ENCODE assay signal across 21 cellular contexts in the genomic region with DNA sequence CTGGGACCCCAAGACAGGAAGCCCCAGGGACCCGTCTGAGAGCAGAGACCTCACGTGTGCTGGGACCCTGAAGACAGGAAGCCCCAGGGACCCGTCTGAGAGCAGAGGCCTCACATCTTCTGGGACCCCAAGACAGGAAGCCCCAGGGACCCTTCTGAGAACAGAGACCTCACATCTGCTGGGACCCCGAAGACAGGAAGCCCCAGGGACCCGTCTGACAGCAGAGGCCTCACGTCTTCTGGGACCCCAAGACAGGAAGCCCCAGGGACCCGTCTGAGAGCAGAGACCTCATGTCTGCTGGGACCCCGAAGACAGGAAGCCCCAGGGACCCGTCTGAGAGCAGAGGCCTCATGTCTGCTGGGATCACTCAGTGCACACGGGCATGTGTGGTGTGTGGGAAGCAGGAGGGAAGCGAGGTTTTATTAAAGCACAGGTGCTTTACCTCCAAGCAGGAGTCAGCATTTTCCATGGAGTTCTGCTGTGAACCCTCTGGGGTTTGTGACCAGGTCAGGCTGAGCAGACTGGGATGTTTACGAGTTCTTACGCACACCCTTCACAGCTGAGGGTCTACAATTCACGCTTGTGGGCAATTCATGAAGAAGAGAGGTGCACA.
"Had no signal": no experiment of that assay in that cellular context is flagged by ENCODE, and none has a peak within 500 bp of the region (broad histone marks: within the 10 kb centered on the region; RNA-seq: fewer than 3 reads in every experiment).

No MANE protein-coding gene starts in this region.

- H3K4me3 ChIP-seq: body of pancreas, cardiac muscle cell, esophagus squamous epithelium, gastrocnemius medialis, lower lobe of right lung, tibial nerve had no signal

- H3K36me3 ChIP-seq: cardiac muscle cell, esophagus squamous epithelium, gastrocnemius medialis, lower lobe of right lung, tibial nerve had no signal

- H3K27me3 Mint-ChIP-seq: activated CD4-positive, alpha-beta T cell treated with anti-CD3 and anti-CD28 coated beads, Interleukin-2, amount 10 ng/mL, durations not matched to agents 7 days and 5 days; activated naive CD8-positive, alpha-beta T cell treated with anti-CD3 and anti-CD28 coated beads, Interleukin-2, amount 50 U/mL, for 24 hours; stimulated activated naive CD8-positive, alpha-beta T cell treated with anti-CD3 and anti-CD28 coated beads, Interleukin-15, amount 100 ng/mL, for 72 hours had no signal

- H3K27ac ChIP-seq: body of pancreas, cardiac muscle cell, esophagus squamous epithelium, gastrocnemius medialis, lower lobe of right lung, tibial nerve, VCaP had no signal

- H3K4me3 Mint-ChIP-seq: activated CD4-positive, alpha-beta T cell treated with anti-CD3 and anti-CD28 coated beads, Interleukin-2, amount 10 ng/mL, durations not matched to agents 7 days and 5 days; activated naive CD4-positive, alpha-beta T cell treated with anti-CD3 and anti-CD28 coated beads for 36 hours; activated naive CD8-positive, alpha-beta T cell treated with anti-CD3 and anti-CD28 coated beads, Interleukin-2, amount 50 U/mL, for 24 hours; activated T-cell treated with anti-CD3 and anti-CD28 coated beads, Interleukin-2, amount 50 U/mL, for 72 hours; stimulated activated effector memory CD8-positive, alpha-beta T cell treated with anti-CD3 and anti-CD28 coated beads, Interleukin-12 subunit alpha, Interleukin-12 subunit beta, amount 100 ng/mL, for 72 hours had no signal

- H3K27ac Mint-ChIP-seq: activated CD4-positive, alpha-beta T cell treated with anti-CD3 and anti-CD28 coated beads, Interleukin-2, amount 10 ng/mL, durations not matched to agents 7 days and 5 days; activated naive CD4-positive, alpha-beta T cell treated with anti-CD3 and anti-CD28 coated beads for 36 hours; activated naive CD8-positive, alpha-beta T cell treated with anti-CD3 and anti-CD28 coated beads, Interleukin-2, amount 50 U/mL, for 24 hours; activated T-cell treated with anti-CD3 and anti-CD28 coated beads, Interleukin-2, amount 50 U/mL, for 72 hours; stimulated activated effector memory CD8-positive, alpha-beta T cell treated with anti-CD3 and anti-CD28 coated beads, Interleukin-12 subunit alpha, Interleukin-12 subunit beta, amount 100 ng/mL, for 72 hours had no signal

- DNase-seq: activated CD4-positive, alpha-beta T cell treated with anti-CD3 and anti-CD28 coated beads, Interleukin-2, amount 10 ng/mL, durations not matched to agents 7 days and 5 days; activated CD4-positive, CD25-positive, alpha-beta regulatory T cell treated with anti-CD3 and anti-CD28 coated beads, Interleukin-2, amount 50 U/mL, for 72 hours; activated effector memory CD4-positive, alpha-beta T cell treated with Interleukin-2 at 50 U/mL for 16 hours; activated naive CD4-positive, alpha-beta T cell treated with anti-CD3 and anti-CD28 coated beads for 36 hours; activated naive CD8-positive, alpha-beta T cell treated with anti-CD3 and anti-CD28 coated beads, Interleukin-2, amount 50 U/mL, for 24 hours; activated T-cell treated with anti-CD3 and anti-CD28 coated beads, Interleukin-2, amount 50 U/mL, for 72 hours; body of pancreas; esophagus squamous epithelium; gastrocnemius medialis; hypothalamus; lower lobe of right lung; mesendoderm; small intestine; stimulated activated CD4-positive, alpha-beta T cell treated with anti-CD3 and anti-CD28 coated beads, Interleukin-2, amount 100 ng/mL, for 24 hours had no signal

- H3K4me1 ChIP-seq: body of pancreas, esophagus squamous epithelium, gastrocnemius medialis, lower lobe of right lung, tibial nerve had no signal

- ATAC-seq: activated naive CD8-positive, alpha-beta T cell treated with anti-CD3 and anti-CD28 coated beads, Interleukin-2, amount 50 U/mL, for 24 hours; activated T-cell treated with anti-CD3 and anti-CD28 coated beads, Interleukin-2, amount 50 U/mL, for 72 hours; body of pancreas; gastrocnemius medialis; lower lobe of right lung; naive thymus-derived CD4-positive, alpha-beta T cell; sciatic nerve; stimulated activated effector memory CD8-positive, alpha-beta T cell treated with anti-CD3 and anti-CD28 coated beads, Interleukin-12 subunit alpha, Interleukin-12 subunit beta, amount 100 ng/mL, for 72 hours had no signal

- H3K9me3 ChIP-seq: body of pancreas, gastrocnemius medialis, lower lobe of right lung had no signal

- H3K27me3 ChIP-seq: body of pancreas, cardiac muscle cell, esophagus squamous epithelium, gastrocnemius medialis, tibial nerve had no signal
